Comparison of ENCODE assay signal across 19 cellular contexts in the genomic region with DNA sequence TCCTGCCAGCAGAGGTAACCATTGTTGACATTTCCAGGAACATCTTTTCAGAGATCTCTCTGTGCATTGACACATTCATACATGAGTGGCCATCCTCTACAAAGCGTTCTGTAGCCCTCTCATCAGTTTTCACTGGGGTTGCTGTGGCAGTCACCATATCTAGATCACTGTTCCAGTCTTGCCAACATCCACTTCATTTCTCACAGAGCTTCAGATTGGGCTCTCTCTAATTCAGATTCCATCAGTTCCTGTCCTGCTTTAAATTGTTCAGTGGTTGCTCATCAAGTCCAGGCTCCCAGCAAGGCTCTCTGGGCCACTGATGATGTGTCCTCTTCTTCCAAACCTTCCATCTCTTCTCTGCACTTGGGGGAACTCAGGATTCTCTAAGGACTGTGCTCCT.
A peak's percentile ranks its signal among the peaks of the same experiment; 100 is the strongest.
DNase-seq lines count a peak whose midpoint lies in the region; ATAC-seq, FAIRE-seq and TF ChIP-seq lines count a peak whose summit lies in the region.
"Had no signal": no experiment of that assay in that cellular context is flagged by ENCODE, and none has a peak within 500 bp of the region (broad histone marks: within the 10 kb centered on the region; RNA-seq: fewer than 3 reads in every experiment).

No MANE protein-coding gene starts in this region.

- intact Hi-C loops in right cardiac atrium (cut with DNase I): no loop called here

- TF ChIP-seq CTCF in RWPE2 (IDR thresholded peaks at IDR 0.05; ENCODE audit: poor library complexity, severe bottlenecking): no peak
- TF ChIP-seq CTCF in D721Med (IDR thresholded peaks at IDR 0.05; ENCODE audit: insufficient read depth, missing control alignments): no peak
- no peak for TF ChIP-seq CTCF in GM13976 (IDR thresholded peaks at IDR 0.05; ENCODE audit: borderline replicate concordance, control extremely low read depth, extremely low read depth, insufficient read depth, missing control alignments)

- H3K9me3 ChIP-seq in RWPE2 (ENCODE audit: severe bottlenecking): no peaks in the 10 kb centered on the region
- no peaks in the 10 kb centered on the region for H3K9me3 ChIP-seq in right cardiac atrium (ENCODE audit: control insufficient read depth, low read length)
- H3K9me3 ChIP-seq: thyroid gland had no signal

- DNase-seq in ELR (ENCODE audit: low read depth) (peak; percentile 27), RWPE2 (ENCODE audit: low spot score) (no peak), right cardiac atrium (no peak), H7 (no peak), D721Med (ENCODE audit: insufficient read length, low spot score) (no peak), GM13976 (ENCODE audit: low spot score) (no peak)
- DNase-seq: activated CD4-positive, alpha-beta memory T cell treated with anti-CD3 and anti-CD28 coated beads for 36 hours; activated T-cell treated with anti-CD3 and anti-CD28 coated beads, Interleukin-2, amount 50 U/mL, for 4 hours; DMS 273 treated with DMSO at 0.1 percent for 48 hours; KG1; naive thymus-derived CD4-positive, alpha-beta T cell; NCI-H187 treated with DMSO at 0.1 percent for 48 hours; NCI-H526 treated with DMSO at 0.1 percent for 48 hours; thyroid gland had no signal

- H3K27ac ChIP-seq in RWPE2 (ENCODE audit: poor library complexity, severe bottlenecking): no peak overlapping the region
- peak overlapping the region; percentile 28 for H3K27ac ChIP-seq in right cardiac atrium (ENCODE audit: low read length)
- H3K27ac ChIP-seq: HL-60, thyroid gland had no signal

- H3K4me3 ChIP-seq in RWPE2 (ENCODE audit: severe bottlenecking) (no peak overlapping the region), right cardiac atrium (ENCODE audit: low read length) (no peak overlapping the region), H7 (ENCODE audit: insufficient read depth, low read depth, low read length) (no peak overlapping the region)
- H3K4me3 ChIP-seq: thyroid gland had no signal

- FAIRE-seq in D721Med (lab: Jason Lieb, UNC): no peak

- ATAC-seq in HG03175 (IDR thresholded peaks at IDR 0.05; ENCODE audit: unreplicated experiment) (peak; percentile 54), RWPE2 (ENCODE audit: low read depth) (peak; percentile 33; the same call in 2 of the 3 replicates), right cardiac atrium (peak; percentile 45 to 48), GM19035 (IDR thresholded peaks at IDR 0.05; ENCODE audit: unreplicated experiment) (no peak)
- ATAC-seq: activated T-cell treated with anti-CD3 and anti-CD28 coated beads, Interleukin-2, amount 50 U/mL, for 4 hours; naive thymus-derived CD4-positive, alpha-beta T cell; Panc1; stimulated activated effector memory CD8-positive, alpha-beta T cell treated with anti-CD3 and anti-CD28 coated beads, Interleukin-12 subunit alpha, Interleukin-12 subunit beta, amount 100 ng/mL, for 72 hours had no signal

- H3K27me3 ChIP-seq in RWPE2 (ENCODE audit: insufficient read depth, poor library complexity, severe bottlenecking) (no peaks in the 10 kb centered on the region), right cardiac atrium (ENCODE audit: control insufficient read depth, insufficient read depth) (no peaks in the 10 kb centered on the region), H7 (ENCODE audit: control insufficient read depth, insufficient read depth, low read length) (no peaks in the 10 kb centered on the region)
- H3K27me3 ChIP-seq: thyroid gland had no signal

- in situ Hi-C loops in GM13976 (cut with MboI; ENCODE audit: low sequenced_read_pairs, unreplicated experiment): no loop called here

- WGBS in right cardiac atrium: 52% methylated on average over 1 of the region's 1 CpG

- no peaks in the 10 kb centered on the region for H3K36me3 ChIP-seq in RWPE2 (ENCODE audit: low read depth)
- no peaks in the 10 kb centered on the region for H3K36me3 ChIP-seq in H7 (replicated peaks; ENCODE audit: control insufficient read depth, insufficient read depth, low read length)
- H3K36me3 ChIP-seq: thyroid gland had no signal

- H3K4me1 ChIP-seq in RWPE2 (ENCODE audit: insufficient read depth, poor library complexity, severe bottlenecking): peaks cover 4% of the 10 kb centered on the region
- peaks cover 4% of the 10 kb centered on the region for H3K4me1 ChIP-seq in right cardiac atrium (ENCODE audit: control insufficient read depth, insufficient read depth, low read length)
- H3K4me1 ChIP-seq: thyroid gland had no signal
